Comparison of ENCODE assay signal across 1 cellular context in the genomic region with DNA sequence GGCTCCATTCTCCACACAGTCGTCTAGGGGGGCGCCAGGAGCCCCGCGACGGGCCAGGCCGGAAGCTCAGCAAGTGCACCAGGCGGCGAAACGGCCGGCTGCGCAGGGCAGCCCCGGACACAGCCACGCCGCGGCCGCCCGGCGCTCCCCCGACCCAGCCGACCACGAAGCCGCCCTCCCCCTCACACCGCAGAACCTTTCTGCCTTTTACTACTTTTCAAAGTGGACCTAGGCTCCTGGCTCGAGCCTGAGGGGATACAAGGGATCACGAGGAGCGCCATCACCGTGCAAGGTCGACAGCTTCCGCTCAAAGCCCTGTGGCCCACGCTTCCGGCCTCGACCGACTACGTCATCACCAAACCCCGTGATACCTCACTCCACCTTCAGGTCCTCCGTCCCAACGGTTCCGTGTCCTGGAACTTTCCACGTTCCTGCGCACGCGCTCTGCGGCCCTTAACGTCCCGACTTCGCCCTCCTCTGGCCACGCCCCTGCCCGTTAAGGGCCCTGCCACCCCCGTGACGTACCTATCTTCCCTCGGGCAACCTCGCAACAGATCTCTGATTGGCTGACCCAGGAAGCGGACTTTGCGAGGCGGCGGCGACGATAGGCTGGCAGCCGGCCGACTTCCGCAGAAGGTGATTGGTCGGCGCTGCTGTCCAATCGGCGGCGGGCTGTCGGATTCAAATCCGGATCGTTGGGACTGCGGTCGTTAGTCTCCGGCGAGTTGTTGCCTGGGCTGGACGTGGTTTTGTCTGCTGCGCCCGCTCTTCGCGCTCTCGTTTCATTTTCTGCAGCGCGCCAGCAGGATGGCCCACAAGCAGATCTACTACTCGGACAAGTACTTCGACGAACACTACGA.
TF ChIP-seq lines count a peak whose summit lies in the region.

A gene (plus strand): TSS at position 710 of the 860 bp plus-strand sequence. CDS start 98 bp downstream, at position 808.

TF ChIP-seq in HepG2, 621 proteins besides CTCF, POLR2A, EP300 and RAD21 (continued from another document and continues in another):
- TF ChIP-seq, protein P1, sequence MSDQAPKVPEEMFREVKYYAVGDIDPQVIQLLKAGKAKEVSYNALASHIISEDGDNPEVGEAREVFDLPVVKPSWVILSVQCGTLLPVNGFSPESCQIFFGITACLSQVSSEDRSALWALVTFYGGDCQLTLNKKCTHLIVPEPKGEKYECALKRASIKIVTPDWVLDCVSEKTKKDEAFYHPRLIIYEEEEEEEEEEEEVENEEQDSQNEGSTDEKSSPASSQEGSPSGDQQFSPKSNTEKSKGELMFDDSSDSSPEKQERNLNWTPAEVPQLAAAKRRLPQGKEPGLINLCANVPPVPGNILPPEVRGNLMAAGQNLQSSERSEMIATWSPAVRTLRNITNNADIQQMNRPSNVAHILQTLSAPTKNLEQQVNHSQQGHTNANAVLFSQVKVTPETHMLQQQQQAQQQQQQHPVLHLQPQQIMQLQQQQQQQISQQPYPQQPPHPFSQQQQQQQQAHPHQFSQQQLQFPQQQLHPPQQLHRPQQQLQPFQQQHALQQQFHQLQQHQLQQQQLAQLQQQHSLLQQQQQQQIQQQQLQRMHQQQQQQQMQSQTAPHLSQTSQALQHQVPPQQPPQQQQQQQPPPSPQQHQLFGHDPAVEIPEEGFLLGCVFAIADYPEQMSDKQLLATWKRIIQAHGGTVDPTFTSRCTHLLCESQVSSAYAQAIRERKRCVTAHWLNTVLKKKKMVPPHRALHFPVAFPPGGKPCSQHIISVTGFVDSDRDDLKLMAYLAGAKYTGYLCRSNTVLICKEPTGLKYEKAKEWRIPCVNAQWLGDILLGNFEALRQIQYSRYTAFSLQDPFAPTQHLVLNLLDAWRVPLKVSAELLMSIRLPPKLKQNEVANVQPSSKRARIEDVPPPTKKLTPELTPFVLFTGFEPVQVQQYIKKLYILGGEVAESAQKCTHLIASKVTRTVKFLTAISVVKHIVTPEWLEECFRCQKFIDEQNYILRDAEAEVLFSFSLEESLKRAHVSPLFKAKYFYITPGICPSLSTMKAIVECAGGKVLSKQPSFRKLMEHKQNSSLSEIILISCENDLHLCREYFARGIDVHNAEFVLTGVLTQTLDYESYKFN (CRISPR knock-in tag; conservative IDR thresholded peaks at IDR 0.05), result peak; percentile 29; the same call in 1 of the 2 replicates
- TF ChIP-seq, protein P2, sequence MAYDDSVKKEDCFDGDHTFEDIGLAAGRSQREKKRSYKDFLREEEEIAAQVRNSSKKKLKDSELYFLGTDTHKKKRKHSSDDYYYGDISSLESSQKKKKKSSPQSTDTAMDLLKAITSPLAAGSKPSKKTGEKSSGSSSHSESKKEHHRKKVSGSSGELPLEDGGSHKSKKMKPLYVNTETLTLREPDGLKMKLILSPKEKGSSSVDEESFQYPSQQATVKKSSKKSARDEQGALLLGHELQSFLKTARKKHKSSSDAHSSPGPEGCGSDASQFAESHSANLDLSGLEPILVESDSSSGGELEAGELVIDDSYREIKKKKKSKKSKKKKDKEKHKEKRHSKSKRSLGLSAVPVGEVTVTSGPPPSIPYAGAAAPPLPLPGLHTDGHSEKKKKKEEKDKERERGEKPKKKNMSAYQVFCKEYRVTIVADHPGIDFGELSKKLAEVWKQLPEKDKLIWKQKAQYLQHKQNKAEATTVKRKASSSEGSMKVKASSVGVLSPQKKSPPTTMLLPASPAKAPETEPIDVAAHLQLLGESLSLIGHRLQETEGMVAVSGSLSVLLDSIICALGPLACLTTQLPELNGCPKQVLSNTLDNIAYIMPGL (CRISPR knock-in tag; IDR thresholded peaks at IDR 0.05; ENCODE audit: borderline replicate concordance in 1 of 2, low read depth in 1 of 2), result peak; percentile 35 to 72; a peak in 3 of 4 replicates
- TF ChIP-seq, protein P3, sequence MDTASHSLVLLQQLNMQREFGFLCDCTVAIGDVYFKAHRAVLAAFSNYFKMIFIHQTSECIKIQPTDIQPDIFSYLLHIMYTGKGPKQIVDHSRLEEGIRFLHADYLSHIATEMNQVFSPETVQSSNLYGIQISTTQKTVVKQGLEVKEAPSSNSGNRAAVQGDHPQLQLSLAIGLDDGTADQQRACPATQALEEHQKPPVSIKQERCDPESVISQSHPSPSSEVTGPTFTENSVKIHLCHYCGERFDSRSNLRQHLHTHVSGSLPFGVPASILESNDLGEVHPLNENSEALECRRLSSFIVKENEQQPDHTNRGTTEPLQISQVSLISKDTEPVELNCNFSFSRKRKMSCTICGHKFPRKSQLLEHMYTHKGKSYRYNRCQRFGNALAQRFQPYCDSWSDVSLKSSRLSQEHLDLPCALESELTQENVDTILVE (CRISPR knock-in tag; IDR thresholded peaks at IDR 0.05), result peak; percentile 36
- TF ChIP-seq THAP11 (CRISPR knock-in tag; IDR thresholded peaks at IDR 0.05) (peak; percentile 88), ZNF333 (CRISPR knock-in tag; IDR thresholded peaks at IDR 0.05; ENCODE audit: borderline replicate concordance) (peak; percentile 37; the same call in 1 of the 2 replicates), ZNF670 (CRISPR knock-in tag; IDR thresholded peaks at IDR 0.05; ENCODE audit: borderline replicate concordance) (0 out of 2 replicates have a peak, but pooled peaks have one; percentile 12), ZBTB38 (CRISPR knock-in tag; IDR thresholded peaks at IDR 0.05) (peak; percentile 29; the same call in 1 of the 2 replicates), SRY (CRISPR knock-in tag; IDR thresholded peaks at IDR 0.05) (peak; percentile 92; the same call in 1 of the 2 replicates), ZMYM2 (CRISPR knock-in tag; IDR thresholded peaks at IDR 0.05) (peak; percentile 55; the same call in 1 of the 2 replicates), MED8 (CRISPR knock-in tag; IDR thresholded peaks at IDR 0.05; ENCODE audit: insufficient replicate concordance) (peak; percentile 19), PRPF4 (IDR thresholded peaks at IDR 0.05; ENCODE audit: low read depth, low read length, poor library complexity, severe bottlenecking) (no peak), ZNF720 (CRISPR knock-in tag; IDR thresholded peaks at IDR 0.05) (no peak), SP5 (CRISPR knock-in tag; IDR thresholded peaks at IDR 0.05; ENCODE audit: borderline replicate concordance, low read depth) (peak; percentile 33; the same call in 1 of the 2 replicates), GABPA (IDR thresholded peaks at IDR 0.05; ENCODE audit: low read depth, low read length) (peak; percentile 80), GABPA (CRISPR knock-in tag; IDR thresholded peaks at IDR 0.05; ENCODE audit: low read depth) (peak; percentile 91), SKI (IDR thresholded peaks at IDR 0.05; ENCODE audit: partially characterized antibody) (peak; percentile 11), ZNF766 (CRISPR knock-in tag; IDR thresholded peaks at IDR 0.05; ENCODE audit: borderline replicate concordance) (no peak), MED13 (CRISPR knock-in tag; IDR thresholded peaks at IDR 0.05) (0 out of 2 replicates have a peak, but pooled peaks have one; percentile 64), ZNF644 (CRISPR knock-in tag; IDR thresholded peaks at IDR 0.05; ENCODE audit: low read depth) (no peak), ZNF761 (CRISPR knock-in tag; conservative IDR thresholded peaks at IDR 0.05) (no peak), ZNF496 (CRISPR knock-in tag; IDR thresholded peaks at IDR 0.05; ENCODE audit: insufficient replicate concordance) (no peak), HOXA5 (CRISPR knock-in tag; IDR thresholded peaks at IDR 0.05) (peak; percentile 60; the same call in 1 of the 2 replicates), ZNF546 (CRISPR knock-in tag; conservative IDR thresholded peaks at IDR 0.05) (no peak; the same call in 1 of the 2 replicates), MTF1 (CRISPR knock-in tag; IDR thresholded peaks at IDR 0.05) (no peak), ZFP36L1 (CRISPR knock-in tag; IDR thresholded peaks at IDR 0.05) (peak; percentile 49; the same call in 1 of the 2 replicates), REPIN1 (CRISPR knock-in tag; IDR thresholded peaks at IDR 0.05; ENCODE audit: borderline replicate concordance, low read depth) (peak; percentile 55; the same call in 1 of the 2 replicates), KAT7 (CRISPR knock-in tag; IDR thresholded peaks at IDR 0.05; ENCODE audit: borderline replicate concordance) (0 out of 2 replicates have a peak, but pooled peaks have one; percentile 54), ZEB1 (IDR thresholded peaks at IDR 0.05; ENCODE audit: insufficient replicate concordance, low read depth) (no peak), ZNF782 (CRISPR knock-in tag; IDR thresholded peaks at IDR 0.05; ENCODE audit: borderline replicate concordance) (peak; percentile 53; the same call in 1 of the 2 replicates), ZNF367 (CRISPR knock-in tag; IDR thresholded peaks at IDR 0.05; ENCODE audit: borderline replicate concordance) (no peak), CREB1 (IDR thresholded peaks at IDR 0.05) (peak; percentile 99), CREB1 (CRISPR knock-in tag; IDR thresholded peaks at IDR 0.05) (peak; percentile 95), ZNF274 (CRISPR knock-in tag; IDR thresholded peaks at IDR 0.05) (peak; percentile 86), MYNN (CRISPR knock-in tag; IDR thresholded peaks at IDR 0.05; ENCODE audit: low read depth) (no peak), JUN (CRISPR knock-in tag; IDR thresholded peaks at IDR 0.05) (peak; percentile 11; the same call in 1 of the 2 replicates), SAFB2 (CRISPR knock-in tag; IDR thresholded peaks at IDR 0.05; ENCODE audit: borderline replicate concordance, low read depth) (peak; percentile 36; the same call in 1 of the 2 replicates), ZNF788 (CRISPR knock-in tag; IDR thresholded peaks at IDR 0.05; ENCODE audit: borderline replicate concordance) (peak; percentile 49; the same call in 1 of the 2 replicates), ZNF558 (CRISPR knock-in tag; IDR thresholded peaks at IDR 0.05; ENCODE audit: borderline replicate concordance) (no peak), SMAD9 (CRISPR knock-in tag; IDR thresholded peaks at IDR 0.05) (no peak), HOXA3 (CRISPR knock-in tag; IDR thresholded peaks at IDR 0.05) (peak; percentile 99), RORA (CRISPR knock-in tag; IDR thresholded peaks at IDR 0.05) (no peak), POGZ (CRISPR knock-in tag; IDR thresholded peaks at IDR 0.05) (peak; percentile 81; the same call in 1 of the 2 replicates), ZNF337 (CRISPR knock-in tag; IDR thresholded peaks at IDR 0.05; ENCODE audit: borderline replicate concordance, low read depth) (peak; percentile 93), ZNF431 (CRISPR knock-in tag; IDR thresholded peaks at IDR 0.05; ENCODE audit: borderline replicate concordance, low read depth) (0 out of 2 replicates have a peak, but pooled peaks have one; percentile 49)
- TF ChIP-seq, protein P4, sequence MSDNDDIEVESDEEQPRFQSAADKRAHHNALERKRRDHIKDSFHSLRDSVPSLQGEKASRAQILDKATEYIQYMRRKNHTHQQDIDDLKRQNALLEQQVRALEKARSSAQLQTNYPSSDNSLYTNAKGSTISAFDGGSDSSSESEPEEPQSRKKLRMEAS (IDR thresholded peaks at IDR 0.05), result peak; percentile 93
- TF ChIP-seq, protein P5, sequence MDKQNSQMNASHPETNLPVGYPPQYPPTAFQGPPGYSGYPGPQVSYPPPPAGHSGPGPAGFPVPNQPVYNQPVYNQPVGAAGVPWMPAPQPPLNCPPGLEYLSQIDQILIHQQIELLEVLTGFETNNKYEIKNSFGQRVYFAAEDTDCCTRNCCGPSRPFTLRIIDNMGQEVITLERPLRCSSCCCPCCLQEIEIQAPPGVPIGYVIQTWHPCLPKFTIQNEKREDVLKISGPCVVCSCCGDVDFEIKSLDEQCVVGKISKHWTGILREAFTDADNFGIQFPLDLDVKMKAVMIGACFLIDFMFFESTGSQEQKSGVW (CRISPR knock-in tag; IDR thresholded peaks at IDR 0.05; ENCODE audit: borderline replicate concordance), result no peak; the same call in 1 of the 2 replicates
- TF ChIP-seq, protein P6, sequence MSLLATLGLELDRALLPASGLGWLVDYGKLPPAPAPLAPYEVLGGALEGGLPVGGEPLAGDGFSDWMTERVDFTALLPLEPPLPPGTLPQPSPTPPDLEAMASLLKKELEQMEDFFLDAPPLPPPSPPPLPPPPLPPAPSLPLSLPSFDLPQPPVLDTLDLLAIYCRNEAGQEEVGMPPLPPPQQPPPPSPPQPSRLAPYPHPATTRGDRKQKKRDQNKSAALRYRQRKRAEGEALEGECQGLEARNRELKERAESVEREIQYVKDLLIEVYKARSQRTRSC (CRISPR knock-in tag; IDR thresholded peaks at IDR 0.05; ENCODE audit: low read depth), result peak; percentile 87
- TF ChIP-seq, protein P7, sequence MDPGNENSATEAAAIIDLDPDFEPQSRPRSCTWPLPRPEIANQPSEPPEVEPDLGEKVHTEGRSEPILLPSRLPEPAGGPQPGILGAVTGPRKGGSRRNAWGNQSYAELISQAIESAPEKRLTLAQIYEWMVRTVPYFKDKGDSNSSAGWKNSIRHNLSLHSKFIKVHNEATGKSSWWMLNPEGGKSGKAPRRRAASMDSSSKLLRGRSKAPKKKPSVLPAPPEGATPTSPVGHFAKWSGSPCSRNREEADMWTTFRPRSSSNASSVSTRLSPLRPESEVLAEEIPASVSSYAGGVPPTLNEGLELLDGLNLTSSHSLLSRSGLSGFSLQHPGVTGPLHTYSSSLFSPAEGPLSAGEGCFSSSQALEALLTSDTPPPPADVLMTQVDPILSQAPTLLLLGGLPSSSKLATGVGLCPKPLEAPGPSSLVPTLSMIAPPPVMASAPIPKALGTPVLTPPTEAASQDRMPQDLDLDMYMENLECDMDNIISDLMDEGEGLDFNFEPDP (CRISPR knock-in tag; conservative IDR thresholded peaks at IDR 0.05), result no peak
- TF ChIP-seq, protein P8, sequence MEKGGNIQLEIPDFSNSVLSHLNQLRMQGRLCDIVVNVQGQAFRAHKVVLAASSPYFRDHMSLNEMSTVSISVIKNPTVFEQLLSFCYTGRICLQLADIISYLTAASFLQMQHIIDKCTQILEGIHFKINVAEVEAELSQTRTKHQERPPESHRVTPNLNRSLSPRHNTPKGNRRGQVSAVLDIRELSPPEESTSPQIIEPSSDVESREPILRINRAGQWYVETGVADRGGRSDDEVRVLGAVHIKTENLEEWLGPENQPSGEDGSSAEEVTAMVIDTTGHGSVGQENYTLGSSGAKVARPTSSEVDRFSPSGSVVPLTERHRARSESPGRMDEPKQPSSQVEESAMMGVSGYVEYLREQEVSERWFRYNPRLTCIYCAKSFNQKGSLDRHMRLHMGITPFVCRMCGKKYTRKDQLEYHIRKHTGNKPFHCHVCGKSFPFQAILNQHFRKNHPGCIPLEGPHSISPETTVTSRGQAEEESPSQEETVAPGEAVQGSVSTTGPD (CRISPR knock-in tag; IDR thresholded peaks at IDR 0.05), result no peak
- TF ChIP-seq, protein P9, sequence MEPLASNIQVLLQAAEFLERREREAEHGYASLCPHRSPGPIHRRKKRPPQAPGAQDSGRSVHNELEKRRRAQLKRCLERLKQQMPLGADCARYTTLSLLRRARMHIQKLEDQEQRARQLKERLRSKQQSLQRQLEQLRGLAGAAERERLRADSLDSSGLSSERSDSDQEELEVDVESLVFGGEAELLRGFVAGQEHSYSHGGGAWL (CRISPR knock-in tag; IDR thresholded peaks at IDR 0.05), result peak; percentile 37
- TF ChIP-seq, protein P10, sequence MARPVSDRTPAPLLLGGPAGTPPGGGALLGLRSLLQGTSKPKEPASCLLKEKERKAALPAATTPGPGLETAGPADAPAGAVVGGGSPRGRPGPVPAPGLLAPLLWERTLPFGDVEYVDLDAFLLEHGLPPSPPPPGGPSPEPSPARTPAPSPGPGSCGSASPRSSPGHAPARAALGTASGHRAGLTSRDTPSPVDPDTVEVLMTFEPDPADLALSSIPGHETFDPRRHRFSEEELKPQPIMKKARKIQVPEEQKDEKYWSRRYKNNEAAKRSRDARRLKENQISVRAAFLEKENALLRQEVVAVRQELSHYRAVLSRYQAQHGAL (CRISPR knock-in tag; IDR thresholded peaks at IDR 0.05; ENCODE audit: not compliant biosample characterization), result peak; percentile 15
- TF ChIP-seq, protein P11, sequence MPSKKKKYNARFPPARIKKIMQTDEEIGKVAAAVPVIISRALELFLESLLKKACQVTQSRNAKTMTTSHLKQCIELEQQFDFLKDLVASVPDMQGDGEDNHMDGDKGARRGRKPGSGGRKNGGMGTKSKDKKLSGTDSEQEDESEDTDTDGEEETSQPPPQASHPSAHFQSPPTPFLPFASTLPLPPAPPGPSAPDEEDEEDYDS (CRISPR knock-in tag; IDR thresholded peaks at IDR 0.05), result peak; percentile 95
